ENCODE assay signal across 8 cellular contexts in the genomic region with DNA sequence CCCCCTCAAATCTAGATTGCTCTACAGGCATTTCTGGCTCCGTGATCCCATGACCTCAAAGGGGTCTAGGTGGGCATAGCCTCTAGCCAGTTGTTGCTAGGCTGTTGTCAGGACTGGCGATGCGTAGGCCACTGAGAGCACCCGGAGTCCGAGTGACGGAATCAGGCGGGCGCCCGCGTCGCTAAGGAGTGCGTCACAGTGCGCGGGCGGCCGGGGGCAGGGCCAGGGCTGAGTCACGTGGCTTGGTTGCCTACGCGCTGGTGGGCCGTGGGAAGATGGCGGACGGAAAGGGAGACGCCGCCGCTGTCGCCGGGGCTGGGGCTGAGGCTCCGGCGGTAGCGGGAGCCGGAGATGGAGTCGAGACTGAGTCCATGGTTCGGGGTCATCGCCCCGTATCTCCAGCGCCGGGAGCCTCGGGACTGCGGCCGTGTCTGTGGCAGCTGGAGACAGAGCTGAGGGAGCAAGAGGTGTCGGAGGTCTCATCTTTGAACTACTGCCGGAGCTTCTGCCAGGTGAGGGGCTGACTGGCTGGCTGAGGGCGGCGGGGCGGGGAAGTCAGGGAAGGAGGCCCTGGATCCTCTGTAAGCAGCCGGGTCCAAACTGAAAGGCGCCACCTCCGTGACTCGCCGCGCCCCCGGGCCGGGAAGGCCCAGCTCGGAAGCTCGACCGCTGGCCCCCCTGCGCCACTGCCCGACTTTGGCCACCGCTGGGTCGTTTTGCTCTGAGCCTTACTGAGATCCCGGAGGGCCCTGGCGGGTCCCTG. TPM values are rescaled to one million over a fixed set of nuclear protein-coding genes. Genes with fewer than 3 reads are reported as not detected.
DNase-seq lines count a peak whose midpoint lies in the region; ATAC-seq and TF ChIP-seq lines count a peak whose summit lies in the region.

A gene with protein sequence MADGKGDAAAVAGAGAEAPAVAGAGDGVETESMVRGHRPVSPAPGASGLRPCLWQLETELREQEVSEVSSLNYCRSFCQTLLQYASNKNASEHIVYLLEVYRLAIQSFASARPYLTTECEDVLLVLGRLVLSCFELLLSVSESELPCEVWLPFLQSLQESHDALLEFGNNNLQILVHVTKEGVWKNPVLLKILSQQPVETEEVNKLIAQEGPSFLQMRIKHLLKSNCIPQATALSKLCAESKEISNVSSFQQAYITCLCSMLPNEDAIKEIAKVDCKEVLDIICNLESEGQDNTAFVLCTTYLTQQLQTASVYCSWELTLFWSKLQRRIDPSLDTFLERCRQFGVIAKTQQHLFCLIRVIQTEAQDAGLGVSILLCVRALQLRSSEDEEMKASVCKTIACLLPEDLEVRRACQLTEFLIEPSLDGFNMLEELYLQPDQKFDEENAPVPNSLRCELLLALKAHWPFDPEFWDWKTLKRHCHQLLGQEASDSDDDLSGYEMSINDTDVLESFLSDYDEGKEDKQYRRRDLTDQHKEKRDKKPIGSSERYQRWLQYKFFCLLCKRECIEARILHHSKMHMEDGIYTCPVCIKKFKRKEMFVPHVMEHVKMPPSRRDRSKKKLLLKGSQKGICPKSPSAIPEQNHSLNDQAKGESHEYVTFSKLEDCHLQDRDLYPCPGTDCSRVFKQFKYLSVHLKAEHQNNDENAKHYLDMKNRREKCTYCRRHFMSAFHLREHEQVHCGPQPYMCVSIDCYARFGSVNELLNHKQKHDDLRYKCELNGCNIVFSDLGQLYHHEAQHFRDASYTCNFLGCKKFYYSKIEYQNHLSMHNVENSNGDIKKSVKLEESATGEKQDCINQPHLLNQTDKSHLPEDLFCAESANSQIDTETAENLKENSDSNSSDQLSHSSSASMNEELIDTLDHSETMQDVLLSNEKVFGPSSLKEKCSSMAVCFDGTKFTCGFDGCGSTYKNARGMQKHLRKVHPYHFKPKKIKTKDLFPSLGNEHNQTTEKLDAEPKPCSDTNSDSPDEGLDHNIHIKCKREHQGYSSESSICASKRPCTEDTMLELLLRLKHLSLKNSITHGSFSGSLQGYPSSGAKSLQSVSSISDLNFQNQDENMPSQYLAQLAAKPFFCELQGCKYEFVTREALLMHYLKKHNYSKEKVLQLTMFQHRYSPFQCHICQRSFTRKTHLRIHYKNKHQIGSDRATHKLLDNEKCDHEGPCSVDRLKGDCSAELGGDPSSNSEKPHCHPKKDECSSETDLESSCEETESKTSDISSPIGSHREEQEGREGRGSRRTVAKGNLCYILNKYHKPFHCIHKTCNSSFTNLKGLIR (N-terminal part only) (plus strand): TSS at position 263 of the 763 bp plus-strand sequence. CDS start 13 bp downstream, at position 276.

- POLR2A ChIA-PET in naive thymus-derived CD4-positive, alpha-beta T cell (lab: Charles Lee), result interaction anchor here (0.6 to 3.1 kb wide), 15 partner anchors 9 to 531 kb away, joined by 3 to 18 read pairs (median 4); a partner anchor contains a TSS

- H3K9me3 ChIP-seq in DND-41 (ENCODE audit: insufficient read depth, low read length, severe bottlenecking), result no peaks in the 10 kb centered on the region
- no peaks in the 10 kb centered on the region for H3K9me3 ChIP-seq in fibroblast of lung (ENCODE audit: control insufficient read depth, insufficient read depth, low read depth, low read length)
- H3K9me3 ChIP-seq in naive thymus-derived CD4-positive, alpha-beta T cell (ENCODE audit: control insufficient read depth in 2 of 3, low read length in 3 of 3), result no peaks in the 10 kb centered on the region

- peak within 1 kb of the TSS; percentile 82 for H3K27ac ChIP-seq in DND-41 (ENCODE audit: low read length)
- peak within 1 kb of the TSS; percentile 82 for H3K27ac ChIP-seq in GM23338 (ENCODE audit: low read depth)
- H3K27ac ChIP-seq in fibroblast of lung (ENCODE audit: insufficient read depth, low read length), result peak within 1 kb of the TSS; percentile 97
- H3K27ac ChIP-seq in naive thymus-derived CD4-positive, alpha-beta T cell (ENCODE audit: low read depth, low read length), result peak within 1 kb of the TSS; percentile 88

- no peaks in the 10 kb centered on the region for H3K36me3 Mint-ChIP-seq in GM23338 (ENCODE audit: low read depth)
- peaks cover 7% of the 10 kb centered on the region for H3K36me3 Mint-ChIP-seq in activated T-helper 1 cell treated with anti-CD3 and anti-CD28 coated beads, Interleukin-12 subunit alpha, Interleukin-12 subunit beta, Interleukin-2, Interleukin-4 antibody, amounts not matched to agents 30 ng/mL and 10 ng/mL and 1 ng/mL, durations not matched to agents 14 hours and 24 hours and 36 hours (ENCODE audit: low read depth)
- H3K36me3 Mint-ChIP-seq in naive thymus-derived CD4-positive, alpha-beta T cell, result peaks cover 0 to 7% (median 0%) of the 10 kb centered on the region in 5 donors
- no peaks in the 10 kb centered on the region for H3K36me3 Mint-ChIP-seq in stimulated activated memory B cell treated with anti-CD40 and anti-IgM and Interleukin-4, amounts not matched to agents 10 μg/mL and 1 μg/mL and 100 μg/mL, for 72 hours

- H2AFZ ChIP-seq in DND-41 (ENCODE audit: low read depth, low read length) (peak within 1 kb of the TSS; percentile 89), GM23338 (peak within 1 kb of the TSS; percentile 72), fibroblast of lung (ENCODE audit: low read length) (peak within 1 kb of the TSS; percentile 99)

- H3K4me2 ChIP-seq in DND-41 (ENCODE audit: insufficient read depth, low read length) (peak within 1 kb of the TSS; percentile 80), GM23338 (peak within 1 kb of the TSS; percentile 87), fibroblast of lung (ENCODE audit: extremely low read depth, insufficient read depth, low read length) (peak within 1 kb of the TSS; percentile 99)

- intact Hi-C loops in activated T-helper 1 cell treated with anti-CD3 and anti-CD28 coated beads, Interleukin-12 subunit alpha, Interleukin-12 subunit beta, Interleukin-2, Interleukin-4 antibody, amounts not matched to agents 30 ng/mL and 10 ng/mL and 1 ng/mL, durations not matched to agents 14 hours and 24 hours and 36 hours (cut with micrococcal nuclease), result loop anchor here (1.0 to 5.0 kb wide), 8 partner anchors 25 to 821 kb away; a partner anchor contains a TSS
- intact Hi-C loops in naive thymus-derived CD4-positive, alpha-beta T cell (cut with micrococcal nuclease), result loop anchor here (1.0 to 5.0 kb wide), 11 partner anchors 81 to 701 kb away; a partner anchor contains a TSS

- H3F3A ChIP-seq in GM23338 (replicated peaks; ENCODE audit: low read depth), result 0 out of 2 replicates have a peak, but pooled peaks cover 3% of the 10 kb centered on the region

- no peak for TF ChIP-seq CTCF in DND-41 (IDR thresholded peaks at IDR 0.05; ENCODE audit: borderline replicate concordance, extremely low read depth, low read length, poor library complexity, severe bottlenecking)
- no peak for TF ChIP-seq CTCF in GM23338 (conservative IDR thresholded peaks at IDR 0.05; ENCODE audit: low read depth in 2 of 2)
- no peak for TF ChIP-seq CTCF in LNCaP clone FGC (IDR thresholded peaks at IDR 0.05; ENCODE audit: control insufficient read depth, extremely low read depth, insufficient read depth)
- TF ChIP-seq CTCF in fibroblast of lung (conservative IDR thresholded peaks at IDR 0.05 in 1 of 2, IDR thresholded peaks at IDR 0.05 in 1 of 2; ENCODE audit: low read depth in 1 of 2, low read length in 2 of 2), result peak in 1 of 2 donors; percentile 11

- H3K4me3 Mint-ChIP-seq in GM23338, result 0 out of 3 replicates have a peak within 1 kb of the TSS, but pooled peaks have one; percentile 25
- H3K4me3 Mint-ChIP-seq in activated T-helper 1 cell treated with anti-CD3 and anti-CD28 coated beads, Interleukin-12 subunit alpha, Interleukin-12 subunit beta, Interleukin-2, Interleukin-4 antibody, amounts not matched to agents 30 ng/mL and 10 ng/mL and 1 ng/mL, durations not matched to agents 14 hours and 24 hours and 36 hours, result no peak within 1 kb of the TSS
- H3K4me3 Mint-ChIP-seq in naive thymus-derived CD4-positive, alpha-beta T cell, result no peak within 1 kb of the TSS
- H3K4me3 Mint-ChIP-seq in stimulated activated memory B cell treated with anti-CD40 and anti-IgM and Interleukin-4, amounts not matched to agents 10 μg/mL and 1 μg/mL and 100 μg/mL, for 72 hours, result no peak within 1 kb of the TSS

- H3K27me3 Mint-ChIP-seq in GM23338 (ENCODE audit: insufficient read depth, low read depth, poor library complexity), result peaks cover 2% of the 10 kb centered on the region
- H3K27me3 Mint-ChIP-seq in activated T-helper 1 cell treated with anti-CD3 and anti-CD28 coated beads, Interleukin-12 subunit alpha, Interleukin-12 subunit beta, Interleukin-2, Interleukin-4 antibody, amounts not matched to agents 30 ng/mL and 10 ng/mL and 1 ng/mL, durations not matched to agents 14 hours and 24 hours and 36 hours (ENCODE audit: insufficient read depth), result no peaks in the 10 kb centered on the region
- no peaks in the 10 kb centered on the region for H3K27me3 Mint-ChIP-seq in naive thymus-derived CD4-positive, alpha-beta T cell
- no peaks in the 10 kb centered on the region for H3K27me3 Mint-ChIP-seq in stimulated activated memory B cell treated with anti-CD40 and anti-IgM and Interleukin-4, amounts not matched to agents 10 μg/mL and 1 μg/mL and 100 μg/mL, for 72 hours

- CTCF ChIA-PET in naive thymus-derived CD4-positive, alpha-beta T cell (lab: Charles Lee), result interaction anchor here (0.7 to 3.8 kb wide), 2 partner anchors 8 to 239 kb away, joined by 3 to 12 read pairs; no protein-coding TSS in a partner anchor

- H4K20me1 ChIP-seq in DND-41 (ENCODE audit: insufficient read depth, low read length), result peaks cover 33% of the 10 kb centered on the region
- peaks cover 35% of the 10 kb centered on the region for H4K20me1 ChIP-seq in GM23338 (replicated peaks; ENCODE audit: insufficient read depth)
- H4K20me1 ChIP-seq in fibroblast of lung (ENCODE audit: control insufficient read depth, extremely low read depth, insufficient read depth, low read length), result peaks cover 2% of the 10 kb centered on the region

- H3K4me1 ChIP-seq in DND-41 (ENCODE audit: insufficient read depth, low read length) (peaks cover 31% of the 10 kb centered on the region), GM23338 (ENCODE audit: insufficient read depth) (peaks cover 13% of the 10 kb centered on the region), fibroblast of lung (ENCODE audit: control insufficient read depth, extremely low read depth, insufficient read depth, low read length) (peaks cover 4% of the 10 kb centered on the region)
- H3K4me1 ChIP-seq in naive thymus-derived CD4-positive, alpha-beta T cell (ENCODE audit: control insufficient read depth in 2 of 2, insufficient read depth in 2 of 2, low read length in 2 of 2), result peaks cover 22 to 25% of the 10 kb centered on the region in 2 donors

- ATAC-seq in DND-41 (ENCODE audit: insufficient read depth, low read depth) (peak; percentile 95), GM23338 (peak; percentile 97)
- ATAC-seq in naive thymus-derived CD4-positive, alpha-beta T cell, result peak; percentile 99
- ATAC-seq in stimulated activated memory B cell treated with anti-CD40 and anti-IgM and Interleukin-4, amounts not matched to agents 10 μg/mL and 1 μg/mL and 100 μg/mL, for 72 hours, result peak; percentile 99

- H3K9me3 Mint-ChIP-seq in GM23338, result no peaks in the 10 kb centered on the region
- no peaks in the 10 kb centered on the region for H3K9me3 Mint-ChIP-seq in activated T-helper 1 cell treated with anti-CD3 and anti-CD28 coated beads, Interleukin-12 subunit alpha, Interleukin-12 subunit beta, Interleukin-2, Interleukin-4 antibody, amounts not matched to agents 30 ng/mL and 10 ng/mL and 1 ng/mL, durations not matched to agents 14 hours and 24 hours and 36 hours
- H3K9me3 Mint-ChIP-seq in naive thymus-derived CD4-positive, alpha-beta T cell, result no peaks in the 10 kb centered on the region
- H3K9me3 Mint-ChIP-seq in stimulated activated memory B cell treated with anti-CD40 and anti-IgM and Interleukin-4, amounts not matched to agents 10 μg/mL and 1 μg/mL and 100 μg/mL, for 72 hours, result no peaks in the 10 kb centered on the region

- H3K4me3 ChIP-seq in DND-41 (ENCODE audit: low read depth in 1 of 2, low read length in 2 of 2) (peak within 1 kb of the TSS; percentile 63 to 92), GM23338 (peak within 1 kb of the TSS; percentile 92), LNCaP clone FGC (ENCODE audit: low read depth, low read length) (peak within 1 kb of the TSS; percentile 96), fibroblast of lung (replicated peaks in 1 of 4; ENCODE audit: control extremely low read depth in 1 of 4, insufficient read depth in 1 of 4, low read depth in 3 of 4, low read length in 4 of 4) (peak within 1 kb of the TSS; percentile 90 to 97 (median 92))
- H3K4me3 ChIP-seq in naive thymus-derived CD4-positive, alpha-beta T cell (ENCODE audit: low read length), result peak within 1 kb of the TSS; percentile 76

- DNase-seq in DND-41 (peak; percentile 93), GM23338 (ENCODE audit: low spot score) (peak; percentile 97), LNCaP clone FGC (ENCODE audit: low read depth) (peak; percentile 65), RPMI8226 (peak; percentile 98), fibroblast of lung (ENCODE audit: low read depth in 2 of 2) (peak; percentile 91 to 93)
- DNase-seq in activated T-helper 1 cell treated with anti-CD3 and anti-CD28 coated beads, Interleukin-12 subunit alpha, Interleukin-12 subunit beta, Interleukin-2, Interleukin-4 antibody, amounts not matched to agents 30 ng/mL and 10 ng/mL and 1 ng/mL, durations not matched to agents 14 hours and 24 hours and 36 hours (ENCODE audit: low spot score), result peak; percentile 94
- DNase-seq in naive thymus-derived CD4-positive, alpha-beta T cell, result peak; percentile 91 to 97 (median 95)

- H3K27me3 ChIP-seq in DND-41 (ENCODE audit: insufficient read depth, low read length, poor library complexity) (no peaks in the 10 kb centered on the region), GM23338 (ENCODE audit: insufficient read depth) (no peaks in the 10 kb centered on the region), fibroblast of lung (ENCODE audit: control insufficient read depth, insufficient read depth, low read length) (peaks cover 5% of the 10 kb centered on the region)
- H3K27me3 ChIP-seq in naive thymus-derived CD4-positive, alpha-beta T cell (ENCODE audit: control insufficient read depth in 2 of 2, insufficient read depth in 2 of 2, low read length in 2 of 2), result no peaks in the 10 kb centered on the region

- H3K36me3 ChIP-seq in DND-41 (ENCODE audit: insufficient read depth, low read length) (no peaks in the 10 kb centered on the region; the same call in 1 of the 2 replicates), GM23338 (ENCODE audit: insufficient read depth) (no peaks in the 10 kb centered on the region), fibroblast of lung (ENCODE audit: control insufficient read depth, insufficient read depth, low read length) (no peaks in the 10 kb centered on the region)
- H3K36me3 ChIP-seq in naive thymus-derived CD4-positive, alpha-beta T cell (ENCODE audit: control insufficient read depth in 2 of 3, insufficient read depth in 3 of 3, low read length in 3 of 3), result peaks cover 0 to 6% (median 0%) of the 10 kb centered on the region in 3 experiments

- H3K4me1 Mint-ChIP-seq in GM23338, result peaks cover 6% of the 10 kb centered on the region
- H3K4me1 Mint-ChIP-seq in activated T-helper 1 cell treated with anti-CD3 and anti-CD28 coated beads, Interleukin-12 subunit alpha, Interleukin-12 subunit beta, Interleukin-2, Interleukin-4 antibody, amounts not matched to agents 30 ng/mL and 10 ng/mL and 1 ng/mL, durations not matched to agents 14 hours and 24 hours and 36 hours (ENCODE audit: low read depth), result peaks cover 6% of the 10 kb centered on the region
- H3K4me1 Mint-ChIP-seq in naive thymus-derived CD4-positive, alpha-beta T cell, result peaks cover 5 to 19% (median 7%) of the 10 kb centered on the region in 7 donors
- peaks cover 19% of the 10 kb centered on the region for H3K4me1 Mint-ChIP-seq in stimulated activated memory B cell treated with anti-CD40 and anti-IgM and Interleukin-4, amounts not matched to agents 10 μg/mL and 1 μg/mL and 100 μg/mL, for 72 hours

- H3K79me2 ChIP-seq in DND-41 (ENCODE audit: insufficient read depth, low read length), result peaks cover 55% of the 10 kb centered on the region
- H3K79me2 ChIP-seq in GM23338 (replicated peaks; ENCODE audit: insufficient read depth), result peaks cover 51% of the 10 kb centered on the region
- H3K79me2 ChIP-seq in fibroblast of lung (ENCODE audit: control insufficient read depth, insufficient read depth, low read length), result peaks cover 51% of the 10 kb centered on the region

- peak within 1 kb of the TSS; percentile 98 for H3K27ac Mint-ChIP-seq in GM23338
- no peak within 1 kb of the TSS for H3K27ac Mint-ChIP-seq in activated T-helper 1 cell treated with anti-CD3 and anti-CD28 coated beads, Interleukin-12 subunit alpha, Interleukin-12 subunit beta, Interleukin-2, Interleukin-4 antibody, amounts not matched to agents 30 ng/mL and 10 ng/mL and 1 ng/mL, durations not matched to agents 14 hours and 24 hours and 36 hours
- H3K27ac Mint-ChIP-seq in naive thymus-derived CD4-positive, alpha-beta T cell, result peak within 1 kb of the TSS in 2 of 9 donors; percentile 99 to 100
- H3K27ac Mint-ChIP-seq in stimulated activated memory B cell treated with anti-CD40 and anti-IgM and Interleukin-4, amounts not matched to agents 10 μg/mL and 1 μg/mL and 100 μg/mL, for 72 hours, result no peak within 1 kb of the TSS

- H3K9ac ChIP-seq in DND-41 (ENCODE audit: low read depth, low read length), result peak within 1 kb of the TSS; percentile 80
- peak within 1 kb of the TSS; percentile 99 for H3K9ac ChIP-seq in fibroblast of lung (ENCODE audit: insufficient read depth, low read length)

- no peaks in the 10 kb centered on the region for H3K9me2 ChIP-seq in GM23338 (ENCODE audit: insufficient read depth)

RNA-seq across cellular contexts. Expression of the gene that starts here (rescaled TPM):
- 21.1 and 22.2 TPM in 2 replicates for total RNA-seq in GM23338 (2014; rRNA removed; shearing (Covaris generic))
- polyA plus RNA-seq in GM23338 (2016; fragmentation: Nextera tagmentation; extraction: Ambion mirVana), result 4.4 and 6.6 TPM in 2 replicates
- total RNA-seq in activated T-helper 1 cell treated with anti-CD3 and anti-CD28 coated beads, Interleukin-12 subunit alpha, Interleukin-12 subunit beta, Interleukin-2, Interleukin-4 antibody, amounts not matched to agents 30 ng/mL and 10 ng/mL and 1 ng/mL, durations not matched to agents 14 hours and 24 hours and 36 hours, result 18.2 and 19.9 TPM in 2 replicates
- total RNA-seq in fibroblast of lung, result 20.8 and 25.2 TPM in 2 replicates
- 6.4 and 12.4 TPM in 2 replicates for polyA plus RNA-seq in fibroblast of lung
- polyA plus RNA-seq in fibroblast of lung (2012), result 4.4 and 8.1 TPM in 2 replicates
- 0.30 and 2.4 TPM in 2 replicates for polyA minus RNA-seq in fibroblast of lung (ENCODE audit: low replicate concordance)
- total RNA-seq in naive thymus-derived CD4-positive, alpha-beta T cell, result 10 to 100 TPM; 20.9 to 28.6 (median 24.7) TPM
- 10 to 100 TPM in 1 of 2 donors, 1 to 10 TPM in 1; 9.9 to 13.0 TPM for polyA plus RNA-seq in naive thymus-derived CD4-positive, alpha-beta T cell

Comparison
In these comparisons a context has a peak if more than half of its experiments do, and no peak if none do; other contexts are left out.
1. Peak in every context shown above with its lines: DNase-seq, ATAC-seq, H3K4me3 ChIP-seq and H3K27ac ChIP-seq.